1 cellular context compared by ENCODE assay signal in genomic region chr9:87516222-87516930, GRCh38.
TF ChIP-seq lines count a peak whose summit lies in the region.

No MANE protein-coding gene starts in this region.

TF ChIP-seq in K562, 482 proteins besides CTCF, POLR2A, EP300 and RAD21 (continued from another document):
- 0 out of 2 replicates have a peak, but pooled peaks have one; percentile 6 for TF ChIP-seq ZBTB9 (CRISPR knock-in tag; IDR thresholded peaks at IDR 0.05)
- no peak for TF ChIP-seq ZNF717 (CRISPR knock-in tag; IDR thresholded peaks at IDR 0.05)
- TF ChIP-seq AFF1 (IDR thresholded peaks at IDR 0.05; ENCODE audit: low read depth in 1 of 2, partially characterized antibody in 2 of 2) = no peak
- no peak for TF ChIP-seq LCOR (CRISPR knock-in tag; IDR thresholded peaks at IDR 0.05)
- TF ChIP-seq ZNF436 (CRISPR knock-in tag; IDR thresholded peaks at IDR 0.05) = no peak
- TF ChIP-seq XRCC4 (IDR thresholded peaks at IDR 0.05; ENCODE audit: extremely low read depth, insufficient read depth, insufficient read length) = no peak
- peak; percentile 32; the same call in 1 of the 2 replicates for TF ChIP-seq MGA (IDR thresholded peaks at IDR 0.05)
- TF ChIP-seq KLF16 (IDR thresholded peaks at IDR 0.05) = peak; percentile 73
- peak in 1 of 2 experiments; percentile 39; a peak in 1 of 3 replicates for TF ChIP-seq CBX3 (IDR thresholded peaks at IDR 0.05; ENCODE audit: borderline replicate concordance in 1 of 2, low read length in 2 of 2)
- TF ChIP-seq RNF2 (IDR thresholded peaks at IDR 0.05) = peak; percentile 68; the same call in 1 of the 2 replicates
- no peak for TF ChIP-seq EHMT2 (IDR thresholded peaks at IDR 0.05)
- no peak for TF ChIP-seq ZNF280A (IDR thresholded peaks at IDR 0.05; ENCODE audit: low read depth, partially characterized antibody)
- TF ChIP-seq SNAPC5 (CRISPR knock-in tag; IDR thresholded peaks at IDR 0.05) = no peak
- no peak for TF ChIP-seq TAF7 (tag; IDR thresholded peaks at IDR 0.05)
- TF ChIP-seq ZMIZ1 (IDR thresholded peaks at IDR 0.05; ENCODE audit: low read depth in 2 of 2, low read length in 2 of 2) = no peak
- no peak; the same call in 1 of the 2 replicates for TF ChIP-seq RFX1 (IDR thresholded peaks at IDR 0.05)
- TF ChIP-seq BACH1 (tag; IDR thresholded peaks at IDR 0.05) = no peak; the same call in 1 of the 2 replicates
- TF ChIP-seq ZNF197 (CRISPR knock-in tag; IDR thresholded peaks at IDR 0.05; ENCODE audit: low read depth) = no peak
- TF ChIP-seq TBP (optimal IDR thresholded peaks at IDR 0.05; ENCODE audit: low read depth, low read length) = no peak
- TF ChIP-seq GATAD2A (IDR thresholded peaks at IDR 0.05) = peak; percentile 67; the same call in 1 of the 2 replicates
- TF ChIP-seq EP400 (IDR thresholded peaks at IDR 0.05) = peak; percentile 29; the same call in 1 of the 2 replicates
- TF ChIP-seq NCOR1 (IDR thresholded peaks at IDR 0.05) = peak; percentile 85
